Comparison of ENCODE assay signal across 13 cellular contexts in the genomic region with DNA sequence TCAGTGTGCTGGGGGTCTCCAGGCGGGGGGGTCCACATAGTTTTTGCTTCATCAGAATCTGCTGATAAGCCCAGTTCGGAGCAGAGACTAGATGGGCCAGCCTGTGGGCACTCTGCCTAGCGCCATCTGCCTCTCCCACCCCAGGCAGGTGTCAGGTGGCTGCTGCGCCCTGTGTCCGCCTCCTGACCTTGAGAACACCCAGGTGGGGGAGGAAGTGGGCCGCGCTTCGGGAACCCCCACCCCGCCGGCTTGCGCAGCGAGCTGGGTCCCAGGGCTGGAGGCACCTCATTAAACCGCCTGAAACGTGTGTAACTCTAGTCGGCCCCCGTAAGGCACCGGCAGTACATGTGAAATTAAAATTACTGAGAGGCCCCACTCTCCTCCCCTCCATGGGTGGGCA.
DNase-seq lines count a peak whose midpoint lies in the region; ATAC-seq and TF ChIP-seq lines count a peak whose summit lies in the region.
"Had no signal": no experiment of that assay in that cellular context is flagged by ENCODE, and none has a peak within 500 bp of the region (broad histone marks: within the 10 kb centered on the region; RNA-seq: fewer than 3 reads in every experiment).

No MANE protein-coding gene starts in this region.

- H3K4me1 ChIP-seq in spleen = peaks cover 0 to 16% (median 0%) of the 10 kb centered on the region in 6 donors

- POLR2A ChIA-PET in activated naive CD8-positive, alpha-beta T cell treated with anti-CD3 and anti-CD28 coated beads, Interleukin-2, amount 10 ng/mL, durations not matched to agents 7 days and 5 days (lab: Charles Lee) = no interaction called here

- H3K4me1 Mint-ChIP-seq in activated naive CD8-positive, alpha-beta T cell treated with anti-CD3 and anti-CD28 coated beads, Interleukin-2, amount 10 ng/mL, durations not matched to agents 7 days and 5 days = no peaks in the 10 kb centered on the region
- H3K4me1 Mint-ChIP-seq in activated naive CD8-positive, alpha-beta T cell treated with anti-CD3 and anti-CD28 coated beads for 36 hours = peaks cover 2% of the 10 kb centered on the region
- H3K4me1 Mint-ChIP-seq in chondrocyte (ENCODE audit: low read depth) (peaks cover 10% of the 10 kb centered on the region), memory B cell (peaks cover 23% of the 10 kb centered on the region)

- no peak overlapping the region for H3K27ac ChIP-seq in spleen
- H3K27ac ChIP-seq: KMS-11 had no signal

- no peak overlapping the region for H3K4me3 ChIP-seq in spleen

- TF ChIP-seq CTCF in chondrocyte (IDR thresholded peaks at IDR 0.05) (no peak), spleen (IDR thresholded peaks at IDR 0.05 in 8 of 11, conservative IDR thresholded peaks at IDR 0.05 in 3 of 11) (no peak)

- WGBS in spleen, 5 donors = 91 to 94% (median 94%) methylated on average over 15 to 17 of the region's 17 CpGs

- no peaks in the 10 kb centered on the region for H3K36me3 Mint-ChIP-seq in activated naive CD8-positive, alpha-beta T cell treated with anti-CD3 and anti-CD28 coated beads, Interleukin-2, amount 10 ng/mL, durations not matched to agents 7 days and 5 days
- no peaks in the 10 kb centered on the region for H3K36me3 Mint-ChIP-seq in activated naive CD8-positive, alpha-beta T cell treated with anti-CD3 and anti-CD28 coated beads for 36 hours
- H3K36me3 Mint-ChIP-seq in chondrocyte (ENCODE audit: low read depth) (peaks cover 2% of the 10 kb centered on the region), memory B cell (peaks cover 7% of the 10 kb centered on the region)

- no peak for ATAC-seq in activated naive CD8-positive, alpha-beta T cell treated with anti-CD3 and anti-CD28 coated beads, Interleukin-2, amount 10 ng/mL, durations not matched to agents 7 days and 5 days (ENCODE audit: low read depth)
- ATAC-seq in memory B cell (ENCODE audit: low read depth) = no peak

- H3K27me3 Mint-ChIP-seq in activated naive CD8-positive, alpha-beta T cell treated with anti-CD3 and anti-CD28 coated beads, Interleukin-2, amount 10 ng/mL, durations not matched to agents 7 days and 5 days = no peaks in the 10 kb centered on the region
- no peaks in the 10 kb centered on the region for H3K27me3 Mint-ChIP-seq in activated naive CD8-positive, alpha-beta T cell treated with anti-CD3 and anti-CD28 coated beads for 36 hours
- peaks cover 3% of the 10 kb centered on the region for H3K27me3 Mint-ChIP-seq in chondrocyte (ENCODE audit: low read depth)
- no peaks in the 10 kb centered on the region for H3K27me3 Mint-ChIP-seq in memory B cell

- no peaks in the 10 kb centered on the region for H3K36me3 ChIP-seq in spleen

- intact Hi-C loops in spleen (cut with DNase I; ENCODE audit: low total_unique reads) = no loop called here

- no peak overlapping the region for H3K4me3 Mint-ChIP-seq in activated naive CD8-positive, alpha-beta T cell treated with anti-CD3 and anti-CD28 coated beads, Interleukin-2, amount 10 ng/mL, durations not matched to agents 7 days and 5 days
- no peak overlapping the region for H3K4me3 Mint-ChIP-seq in activated naive CD8-positive, alpha-beta T cell treated with anti-CD3 and anti-CD28 coated beads for 36 hours
- H3K4me3 Mint-ChIP-seq in chondrocyte (ENCODE audit: unreplicated experiment) = no peak overlapping the region
- peak overlapping the region; percentile 5 for H3K4me3 Mint-ChIP-seq in memory B cell

- no peaks in the 10 kb centered on the region for H3K27me3 ChIP-seq in spleen (replicated peaks in 1 of 7)

- no peak for TF ChIP-seq POLR2A in spleen (IDR thresholded peaks at IDR 0.05)

- DNase-seq in activated naive CD8-positive, alpha-beta T cell treated with anti-CD3 and anti-CD28 coated beads, Interleukin-2, amount 10 ng/mL, durations not matched to agents 7 days and 5 days = peak; percentile 23
- DNase-seq in activated naive CD8-positive, alpha-beta T cell treated with anti-CD3 and anti-CD28 coated beads for 36 hours = no peak
- peak; percentile 66 for DNase-seq in chondrocyte (ENCODE audit: low spot score)
- no peak for DNase-seq in memory B cell (ENCODE audit: low spot score in 2 of 2)
- peak; percentile 46 for DNase-seq in spleen
- no peak for DNase-seq in GM03348 (ENCODE audit: low spot score)
- DNase-seq in activated gamma-delta T cell treated with Interleukin-2 at 50 U/mL for 16 hours = no peak
- DNase-seq in nucleus accumbens (lab: John Stamatoyannopoulos, UW) = no peak
- DNase-seq: NCI-H1092 treated with DMSO at 0.1 percent for 48 hours, NCI-H187, NCI-H774 had no signal

- H3K9me3 Mint-ChIP-seq in activated naive CD8-positive, alpha-beta T cell treated with anti-CD3 and anti-CD28 coated beads, Interleukin-2, amount 10 ng/mL, durations not matched to agents 7 days and 5 days = no peaks in the 10 kb centered on the region
- H3K9me3 Mint-ChIP-seq in activated naive CD8-positive, alpha-beta T cell treated with anti-CD3 and anti-CD28 coated beads for 36 hours = peaks cover 3% of the 10 kb centered on the region
- H3K9me3 Mint-ChIP-seq in chondrocyte (ENCODE audit: low read depth) (peaks cover 3% of the 10 kb centered on the region), memory B cell (no peaks in the 10 kb centered on the region)

- no peak overlapping the region for H3K27ac Mint-ChIP-seq in activated naive CD8-positive, alpha-beta T cell treated with anti-CD3 and anti-CD28 coated beads, Interleukin-2, amount 10 ng/mL, durations not matched to agents 7 days and 5 days
- H3K27ac Mint-ChIP-seq in activated naive CD8-positive, alpha-beta T cell treated with anti-CD3 and anti-CD28 coated beads for 36 hours = no peak overlapping the region
- no peak overlapping the region for H3K27ac Mint-ChIP-seq in chondrocyte (ENCODE audit: unreplicated experiment)
- H3K27ac Mint-ChIP-seq in memory B cell = no peak overlapping the region

- H3K9me3 ChIP-seq in spleen = no peaks in the 10 kb centered on the region
- H3K9me3 ChIP-seq: Caco-2 had no signal

Comparison
In these comparisons a context has a peak if more than half of its experiments do, and no peak if none do; other contexts are left out.
1. DNase-seq: peak in activated naive CD8-positive, alpha-beta T cell treated with anti-CD3 and anti-CD28 coated beads, Interleukin-2, amount 10 ng/mL, durations not matched to agents 7 days and 5 days (single experiment), chondrocyte (single experiment) and spleen (single experiment); none in activated naive CD8-positive, alpha-beta T cell treated with anti-CD3 and anti-CD28 coated beads for 36 hours (single experiment), memory B cell (0 of 2), GM03348 (single experiment), activated gamma-delta T cell treated with Interleukin-2 at 50 U/mL for 16 hours (single experiment) and nucleus accumbens (0 of 56).